ENCODE assay signal across 1 cellular context in the genomic region with DNA sequence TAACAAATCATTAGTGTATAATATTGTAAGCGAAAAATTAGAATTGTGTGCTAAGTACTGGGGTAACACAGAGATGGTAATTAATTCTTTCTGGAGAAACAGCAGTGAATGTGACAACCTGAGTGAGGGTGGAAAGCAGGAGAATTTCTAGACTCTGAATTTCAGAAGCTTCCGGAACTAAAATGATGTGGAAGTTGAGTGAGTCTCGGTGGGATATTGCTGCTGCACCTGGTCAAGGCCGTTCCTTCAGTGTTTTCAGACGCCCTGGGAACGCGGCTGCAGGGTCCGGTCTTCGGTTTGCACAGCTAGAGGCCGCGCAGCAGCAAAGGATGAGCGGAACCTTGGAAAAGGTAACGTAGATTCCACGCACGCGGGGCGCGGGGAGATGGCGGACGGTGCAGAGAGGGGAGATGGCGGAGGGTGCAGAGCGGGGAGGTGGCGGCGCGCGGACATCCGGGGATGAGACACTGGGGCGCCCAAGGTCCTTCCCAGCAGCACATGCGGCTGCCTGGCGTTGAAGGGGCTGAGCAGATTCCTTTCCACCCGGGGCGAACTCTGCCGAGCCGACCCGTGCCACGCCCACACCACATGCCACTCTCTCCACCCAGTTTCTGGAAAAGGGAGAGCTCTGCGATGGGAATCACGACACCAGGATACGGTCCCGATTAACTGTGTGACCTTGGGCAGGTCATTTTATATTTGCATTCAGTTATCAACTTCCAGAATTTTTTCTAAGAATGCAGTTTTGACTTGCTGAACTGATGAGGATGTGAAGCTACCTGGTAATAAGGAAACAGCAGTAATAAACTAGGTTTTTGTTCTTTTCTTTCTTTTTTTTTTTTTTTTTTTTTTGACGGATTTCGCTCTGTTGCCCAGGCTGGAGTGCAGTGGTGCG.
A peak's percentile ranks its signal among the peaks of the same experiment; 100 is the strongest.
TF ChIP-seq lines count a peak whose summit lies in the region.

A gene (plus strand): TSS at position 232 of the 895 bp plus-strand sequence. CDS start 98 bp downstream, at position 330.

TF ChIP-seq in HepG2, 621 proteins besides CTCF, POLR2A, EP300 and RAD21 (continued from another document and continues in another):
- TF ChIP-seq, protein P1, sequence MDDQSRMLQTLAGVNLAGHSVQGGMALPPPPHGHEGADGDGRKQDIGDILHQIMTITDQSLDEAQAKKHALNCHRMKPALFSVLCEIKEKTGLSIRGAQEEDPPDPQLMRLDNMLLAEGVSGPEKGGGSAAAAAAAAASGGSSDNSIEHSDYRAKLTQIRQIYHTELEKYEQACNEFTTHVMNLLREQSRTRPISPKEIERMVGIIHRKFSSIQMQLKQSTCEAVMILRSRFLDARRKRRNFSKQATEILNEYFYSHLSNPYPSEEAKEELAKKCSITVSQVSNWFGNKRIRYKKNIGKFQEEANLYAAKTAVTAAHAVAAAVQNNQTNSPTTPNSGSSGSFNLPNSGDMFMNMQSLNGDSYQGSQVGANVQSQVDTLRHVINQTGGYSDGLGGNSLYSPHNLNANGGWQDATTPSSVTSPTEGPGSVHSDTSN (CRISPR knock-in tag; IDR thresholded peaks at IDR 0.05; ENCODE audit: borderline replicate concordance): no peak
- peak; percentile 47 for TF ChIP-seq ISL2 (CRISPR knock-in tag; IDR thresholded peaks at IDR 0.05)
- TF ChIP-seq ZNF207 (IDR thresholded peaks at IDR 0.05; ENCODE audit: borderline replicate concordance): no peak
- no peak for TF ChIP-seq ATF7 (IDR thresholded peaks at IDR 0.05)
- peak; percentile 68; the same call in 1 of the 2 replicates for TF ChIP-seq ATF7 (CRISPR knock-in tag; IDR thresholded peaks at IDR 0.05)
- peak; percentile 99 for TF ChIP-seq ASH2L (IDR thresholded peaks at IDR 0.05; ENCODE audit: insufficient read length, low read depth, low read length)
- TF ChIP-seq ZNF333 (CRISPR knock-in tag; IDR thresholded peaks at IDR 0.05; ENCODE audit: borderline replicate concordance): no peak
- TF ChIP-seq, protein P2, sequence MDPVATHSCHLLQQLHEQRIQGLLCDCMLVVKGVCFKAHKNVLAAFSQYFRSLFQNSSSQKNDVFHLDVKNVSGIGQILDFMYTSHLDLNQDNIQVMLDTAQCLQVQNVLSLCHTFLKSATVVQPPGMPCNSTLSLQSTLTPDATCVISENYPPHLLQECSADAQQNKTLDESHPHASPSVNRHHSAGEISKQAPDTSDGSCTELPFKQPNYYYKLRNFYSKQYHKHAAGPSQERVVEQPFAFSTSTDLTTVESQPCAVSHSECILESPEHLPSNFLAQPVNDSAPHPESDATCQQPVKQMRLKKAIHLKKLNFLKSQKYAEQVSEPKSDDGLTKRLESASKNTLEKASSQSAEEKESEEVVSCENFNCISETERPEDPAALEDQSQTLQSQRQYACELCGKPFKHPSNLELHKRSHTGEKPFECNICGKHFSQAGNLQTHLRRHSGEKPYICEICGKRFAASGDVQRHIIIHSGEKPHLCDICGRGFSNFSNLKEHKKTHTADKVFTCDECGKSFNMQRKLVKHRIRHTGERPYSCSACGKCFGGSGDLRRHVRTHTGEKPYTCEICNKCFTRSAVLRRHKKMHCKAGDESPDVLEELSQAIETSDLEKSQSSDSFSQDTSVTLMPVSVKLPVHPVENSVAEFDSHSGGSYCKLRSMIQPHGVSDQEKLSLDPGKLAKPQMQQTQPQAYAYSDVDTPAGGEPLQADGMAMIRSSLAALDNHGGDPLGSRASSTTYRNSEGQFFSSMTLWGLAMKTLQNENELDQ (CRISPR knock-in tag; IDR thresholded peaks at IDR 0.05; ENCODE audit: borderline replicate concordance): no peak
- TF ChIP-seq ZNF891 (CRISPR knock-in tag; IDR thresholded peaks at IDR 0.05): peak; percentile 91
- TF ChIP-seq NR2C2 (CRISPR knock-in tag; IDR thresholded peaks at IDR 0.05; ENCODE audit: borderline replicate concordance): peak; percentile 92
- TF ChIP-seq ZNF749 (CRISPR knock-in tag; IDR thresholded peaks at IDR 0.05; ENCODE audit: borderline replicate concordance): 0 out of 2 replicates have a peak, but pooled peaks have one; percentile 17
- no peak for TF ChIP-seq ZNF775 (CRISPR knock-in tag; IDR thresholded peaks at IDR 0.05; ENCODE audit: borderline replicate concordance)
- 0 out of 2 replicates have a peak, but pooled peaks have one; percentile 75 for TF ChIP-seq REL (CRISPR knock-in tag; conservative IDR thresholded peaks at IDR 0.05)
- TF ChIP-seq SYNCRIP (IDR thresholded peaks at IDR 0.05; ENCODE audit: insufficient read depth, low read depth, low read length): no peak
- TF ChIP-seq CHD2 (IDR thresholded peaks at IDR 0.05; ENCODE audit: low read depth, low read length): no peak
- TF ChIP-seq BRCA1 (CRISPR knock-in tag; IDR thresholded peaks at IDR 0.05): 0 out of 2 replicates have a peak, but pooled peaks have one; percentile 28
- peak; percentile 88 for TF ChIP-seq MTA1 (CRISPR knock-in tag; IDR thresholded peaks at IDR 0.05; ENCODE audit: borderline replicate concordance)
- TF ChIP-seq RBM22 (optimal IDR thresholded peaks at IDR 0.05; ENCODE audit: low read length): peak; percentile 82
- TF ChIP-seq ZNF230 (CRISPR knock-in tag; IDR thresholded peaks at IDR 0.05): peak; percentile 95
- TF ChIP-seq, protein P3, sequence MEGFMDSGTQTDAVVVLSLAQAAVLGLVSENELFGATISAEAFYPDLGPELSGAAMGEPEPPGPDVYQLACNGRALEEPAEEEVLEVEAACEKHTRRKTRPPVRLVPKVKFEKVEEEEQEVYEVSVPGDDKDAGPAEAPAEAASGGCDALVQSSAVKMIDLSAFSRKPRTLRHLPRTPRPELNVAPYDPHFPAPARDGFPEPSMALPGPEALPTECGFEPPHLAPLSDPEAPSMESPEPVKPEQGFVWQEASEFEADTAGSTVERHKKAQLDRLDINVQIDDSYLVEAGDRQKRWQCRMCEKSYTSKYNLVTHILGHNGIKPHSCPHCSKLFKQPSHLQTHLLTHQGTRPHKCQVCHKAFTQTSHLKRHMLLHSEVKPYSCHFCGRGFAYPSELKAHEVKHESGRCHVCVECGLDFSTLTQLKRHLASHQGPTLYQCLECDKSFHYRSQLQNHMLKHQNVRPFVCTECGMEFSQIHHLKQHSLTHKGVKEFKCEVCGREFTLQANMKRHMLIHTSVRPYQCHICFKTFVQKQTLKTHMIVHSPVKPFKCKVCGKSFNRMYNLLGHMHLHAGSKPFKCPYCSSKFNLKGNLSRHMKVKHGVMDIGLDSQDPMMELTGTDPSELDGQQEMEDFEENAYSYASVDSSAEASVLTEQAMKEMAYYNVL (CRISPR knock-in tag; IDR thresholded peaks at IDR 0.05; ENCODE audit: borderline replicate concordance): no peak; the same call in 1 of the 2 replicates
- TF ChIP-seq NFE2 (CRISPR knock-in tag; IDR thresholded peaks at IDR 0.05): no peak; the same call in 1 of the 2 replicates
- TF ChIP-seq ZNF547 (CRISPR knock-in tag; IDR thresholded peaks at IDR 0.05): peak; percentile 95
- peak; percentile 28; the same call in 1 of the 2 replicates for TF ChIP-seq CC2D1A (CRISPR knock-in tag; IDR thresholded peaks at IDR 0.05)
- TF ChIP-seq HES4 (CRISPR knock-in tag; IDR thresholded peaks at IDR 0.05; ENCODE audit: borderline replicate concordance): peak; percentile 79
- TF ChIP-seq HNRNPUL1 (IDR thresholded peaks at IDR 0.05; ENCODE audit: low read depth, low read length): no peak
- TF ChIP-seq ZNF546 (CRISPR knock-in tag; conservative IDR thresholded peaks at IDR 0.05): no peak
- TF ChIP-seq ZNF792 (CRISPR knock-in tag; IDR thresholded peaks at IDR 0.05): no peak; the same call in 1 of the 2 replicates
- TF ChIP-seq, protein P4, sequence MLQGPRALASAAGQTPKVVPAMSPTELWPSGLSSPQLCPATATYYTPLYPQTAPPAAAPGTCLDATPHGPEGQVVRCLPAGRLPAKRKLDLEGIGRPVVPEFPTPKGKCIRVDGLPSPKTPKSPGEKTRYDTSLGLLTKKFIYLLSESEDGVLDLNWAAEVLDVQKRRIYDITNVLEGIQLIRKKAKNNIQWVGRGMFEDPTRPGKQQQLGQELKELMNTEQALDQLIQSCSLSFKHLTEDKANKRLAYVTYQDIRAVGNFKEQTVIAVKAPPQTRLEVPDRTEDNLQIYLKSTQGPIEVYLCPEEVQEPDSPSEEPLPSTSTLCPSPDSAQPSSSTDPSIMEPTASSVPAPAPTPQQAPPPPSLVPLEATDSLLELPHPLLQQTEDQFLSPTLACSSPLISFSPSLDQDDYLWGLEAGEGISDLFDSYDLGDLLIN (CRISPR knock-in tag; IDR thresholded peaks at IDR 0.05; ENCODE audit: borderline replicate concordance): peak; percentile 0; the same call in 1 of the 2 replicates
- TF ChIP-seq ZNF652 (CRISPR knock-in tag; IDR thresholded peaks at IDR 0.05; ENCODE audit: borderline replicate concordance, low read depth): no peak
- peak; percentile 83 for TF ChIP-seq FOXC1 (CRISPR knock-in tag; IDR thresholded peaks at IDR 0.05; ENCODE audit: borderline replicate concordance)
- TF ChIP-seq MTA3 (CRISPR knock-in tag; IDR thresholded peaks at IDR 0.05): no peak
- TF ChIP-seq GTF3A (CRISPR knock-in tag; conservative IDR thresholded peaks at IDR 0.05): peak; percentile 84; the same call in 1 of the 2 replicates
- no peak for TF ChIP-seq NR2F2 (IDR thresholded peaks at IDR 0.05; ENCODE audit: borderline replicate concordance, low read depth)
- peak; percentile 91; the same call in 1 of the 2 replicates for TF ChIP-seq ATF7-NPFF (CRISPR knock-in tag; IDR thresholded peaks at IDR 0.05; ENCODE audit: low read depth)
- TF ChIP-seq, protein P5, sequence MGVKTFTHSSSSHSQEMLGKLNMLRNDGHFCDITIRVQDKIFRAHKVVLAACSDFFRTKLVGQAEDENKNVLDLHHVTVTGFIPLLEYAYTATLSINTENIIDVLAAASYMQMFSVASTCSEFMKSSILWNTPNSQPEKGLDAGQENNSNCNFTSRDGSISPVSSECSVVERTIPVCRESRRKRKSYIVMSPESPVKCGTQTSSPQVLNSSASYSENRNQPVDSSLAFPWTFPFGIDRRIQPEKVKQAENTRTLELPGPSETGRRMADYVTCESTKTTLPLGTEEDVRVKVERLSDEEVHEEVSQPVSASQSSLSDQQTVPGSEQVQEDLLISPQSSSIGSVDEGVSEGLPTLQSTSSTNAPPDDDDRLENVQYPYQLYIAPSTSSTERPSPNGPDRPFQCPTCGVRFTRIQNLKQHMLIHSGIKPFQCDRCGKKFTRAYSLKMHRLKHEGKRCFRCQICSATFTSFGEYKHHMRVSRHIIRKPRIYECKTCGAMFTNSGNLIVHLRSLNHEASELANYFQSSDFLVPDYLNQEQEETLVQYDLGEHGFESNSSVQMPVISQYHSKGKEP (CRISPR knock-in tag; IDR thresholded peaks at IDR 0.05): no peak
- peak; percentile 90; the same call in 1 of the 2 replicates for TF ChIP-seq NCOA1 (CRISPR knock-in tag; IDR thresholded peaks at IDR 0.05)
- TF ChIP-seq ZBTB8A (CRISPR knock-in tag; IDR thresholded peaks at IDR 0.05; ENCODE audit: borderline replicate concordance, low read depth): no peak
- TF ChIP-seq, protein P6, sequence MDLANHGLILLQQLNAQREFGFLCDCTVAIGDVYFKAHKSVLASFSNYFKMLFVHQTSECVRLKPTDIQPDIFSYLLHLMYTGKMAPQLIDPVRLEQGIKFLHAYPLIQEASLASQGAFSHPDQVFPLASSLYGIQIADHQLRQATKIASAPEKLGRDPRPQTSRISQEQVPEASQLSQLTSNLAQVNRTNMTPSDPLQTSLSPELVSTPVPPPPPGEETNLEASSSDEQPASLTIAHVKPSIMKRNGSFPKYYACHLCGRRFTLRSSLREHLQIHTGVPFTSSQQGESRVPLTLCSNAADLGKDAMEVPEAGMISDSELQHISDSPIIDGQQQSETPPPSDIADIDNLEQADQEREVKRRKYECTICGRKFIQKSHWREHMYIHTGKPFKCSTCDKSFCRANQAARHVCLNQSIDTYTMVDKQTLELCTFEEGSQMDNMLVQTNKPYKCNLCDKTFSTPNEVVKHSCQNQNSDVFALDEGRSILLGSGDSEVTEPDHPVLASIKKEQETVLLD (CRISPR knock-in tag; IDR thresholded peaks at IDR 0.05; ENCODE audit: low read depth): peak; percentile 81
- peak; percentile 77; the same call in 1 of the 2 replicates for TF ChIP-seq TARDBP (CRISPR knock-in tag; IDR thresholded peaks at IDR 0.05)
- 0 out of 2 replicates have a peak, but pooled peaks have one; percentile 21 for TF ChIP-seq ZNF253 (CRISPR knock-in tag; IDR thresholded peaks at IDR 0.05; ENCODE audit: borderline replicate concordance)
- TF ChIP-seq KLF13 (CRISPR knock-in tag; IDR thresholded peaks at IDR 0.05): no peak
- TF ChIP-seq, protein P7, sequence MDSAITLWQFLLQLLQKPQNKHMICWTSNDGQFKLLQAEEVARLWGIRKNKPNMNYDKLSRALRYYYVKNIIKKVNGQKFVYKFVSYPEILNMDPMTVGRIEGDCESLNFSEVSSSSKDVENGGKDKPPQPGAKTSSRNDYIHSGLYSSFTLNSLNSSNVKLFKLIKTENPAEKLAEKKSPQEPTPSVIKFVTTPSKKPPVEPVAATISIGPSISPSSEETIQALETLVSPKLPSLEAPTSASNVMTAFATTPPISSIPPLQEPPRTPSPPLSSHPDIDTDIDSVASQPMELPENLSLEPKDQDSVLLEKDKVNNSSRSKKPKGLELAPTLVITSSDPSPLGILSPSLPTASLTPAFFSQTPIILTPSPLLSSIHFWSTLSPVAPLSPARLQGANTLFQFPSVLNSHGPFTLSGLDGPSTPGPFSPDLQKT (CRISPR knock-in tag; IDR thresholded peaks at IDR 0.05; ENCODE audit: borderline replicate concordance): no peak
- peak; percentile 68 for TF ChIP-seq AGO2 (optimal IDR thresholded peaks at IDR 0.05; ENCODE audit: low read depth, low read length)
- TF ChIP-seq ZSCAN21 (CRISPR knock-in tag; IDR thresholded peaks at IDR 0.05; ENCODE audit: borderline replicate concordance): peak; percentile 28; the same call in 1 of the 2 replicates
- peak; percentile 87; the same call in 1 of the 2 replicates for TF ChIP-seq ZSCAN30 (CRISPR knock-in tag; IDR thresholded peaks at IDR 0.05)
- TF ChIP-seq, protein P8, sequence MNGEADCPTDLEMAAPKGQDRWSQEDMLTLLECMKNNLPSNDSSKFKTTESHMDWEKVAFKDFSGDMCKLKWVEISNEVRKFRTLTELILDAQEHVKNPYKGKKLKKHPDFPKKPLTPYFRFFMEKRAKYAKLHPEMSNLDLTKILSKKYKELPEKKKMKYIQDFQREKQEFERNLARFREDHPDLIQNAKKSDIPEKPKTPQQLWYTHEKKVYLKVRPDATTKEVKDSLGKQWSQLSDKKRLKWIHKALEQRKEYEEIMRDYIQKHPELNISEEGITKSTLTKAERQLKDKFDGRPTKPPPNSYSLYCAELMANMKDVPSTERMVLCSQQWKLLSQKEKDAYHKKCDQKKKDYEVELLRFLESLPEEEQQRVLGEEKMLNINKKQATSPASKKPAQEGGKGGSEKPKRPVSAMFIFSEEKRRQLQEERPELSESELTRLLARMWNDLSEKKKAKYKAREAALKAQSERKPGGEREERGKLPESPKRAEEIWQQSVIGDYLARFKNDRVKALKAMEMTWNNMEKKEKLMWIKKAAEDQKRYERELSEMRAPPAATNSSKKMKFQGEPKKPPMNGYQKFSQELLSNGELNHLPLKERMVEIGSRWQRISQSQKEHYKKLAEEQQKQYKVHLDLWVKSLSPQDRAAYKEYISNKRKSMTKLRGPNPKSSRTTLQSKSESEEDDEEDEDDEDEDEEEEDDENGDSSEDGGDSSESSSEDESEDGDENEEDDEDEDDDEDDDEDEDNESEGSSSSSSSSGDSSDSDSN (CRISPR knock-in tag; IDR thresholded peaks at IDR 0.05): peak; percentile 81
